Comparison of ENCODE assay signal across 1 cellular context in genomic region chr17:68662037-68662432, GRCh38.
TF ChIP-seq lines count a peak whose summit lies in the region.

No MANE protein-coding gene starts in this region.

TF ChIP-seq in GM23338, 12 proteins besides CTCF, POLR2A, EP300 and RAD21 (continued from another document):
- TF ChIP-seq ZNF462 (CRISPR knock-in tag; IDR thresholded peaks at IDR 0.05) (no peak), CREB1 (CRISPR knock-in tag; IDR thresholded peaks at IDR 0.05; ENCODE audit: low read depth) (no peak), JUNB (IDR thresholded peaks at IDR 0.05; ENCODE audit: unreplicated experiment) (no peak)
